ENCODE assay signal across 25 cellular contexts in genomic region chr12:58378038-58378437, GRCh38.
"Had no signal": no experiment of that assay in that cellular context is flagged by ENCODE, and none has a peak within 500 bp of the region (broad histone marks: within the 10 kb centered on the region; RNA-seq: fewer than 3 reads in every experiment).

No MANE protein-coding gene starts in this region.

- DNase-seq: activated CD4-positive, alpha-beta T cell treated with anti-CD3 and anti-CD28 coated beads, Interleukin-2, amount 10 ng/mL, durations not matched to agents 7 days and 5 days; activated CD4-positive, CD25-positive, alpha-beta regulatory T cell treated with anti-CD3 and anti-CD28 coated beads, Interleukin-2, amount 50 U/mL, for 72 hours; activated CD8-positive, alpha-beta memory T cell treated with anti-CD3 and anti-CD28 coated beads, Interleukin-2, amount 10 ng/mL, durations not matched to agents 7 days and 5 days; activated CD8-positive, alpha-beta T cell treated with anti-CD3 and anti-CD28 coated beads for 36 hours; activated gamma-delta T cell; activated naive CD4-positive, alpha-beta T cell treated with anti-CD3 and anti-CD28 coated beads, Interleukin-2, amount 50 U/mL, for 16 hours; activated naive CD8-positive, alpha-beta T cell treated with anti-CD3 and anti-CD28 coated beads, Interleukin-2, amount 50 U/mL, for 24 hours; activated T-cell treated with anti-CD3 and anti-CD28 coated beads for 4 hours; aorta; brain microvascular endothelial cell; cortex of kidney; heart right ventricle; left colon; pancreas; psoas muscle; right cardiac atrium; stimulated activated naive B cell treated with anti-CD40 and anti-IgM and Interleukin-4, amounts not matched to agents 10 μg/mL and 1 μg/mL and 100 μg/mL, for 72 hours; T-helper 1 cell; testis; WERI-Rb-1 had no signal

- H3K27me3 Mint-ChIP-seq: activated CD8-positive, alpha-beta memory T cell treated with anti-CD3 and anti-CD28 coated beads, Interleukin-2, amount 10 ng/mL, durations not matched to agents 7 days and 5 days; type B pancreatic cell had no signal

- H3K4me1 ChIP-seq: heart right ventricle, pancreas, psoas muscle, testis had no signal

- H3K27ac Mint-ChIP-seq: activated CD4-positive, alpha-beta T cell treated with anti-CD3 and anti-CD28 coated beads, Interleukin-2, amount 10 ng/mL, durations not matched to agents 7 days and 5 days; activated CD8-positive, alpha-beta memory T cell treated with anti-CD3 and anti-CD28 coated beads, Interleukin-2, amount 10 ng/mL, durations not matched to agents 7 days and 5 days; activated CD8-positive, alpha-beta T cell treated with anti-CD3 and anti-CD28 coated beads for 36 hours; activated naive CD8-positive, alpha-beta T cell treated with anti-CD3 and anti-CD28 coated beads, Interleukin-2, amount 50 U/mL, for 24 hours; memory B cell; nephron; stimulated activated naive B cell treated with anti-CD40 and anti-IgM and Interleukin-4, amounts not matched to agents 10 μg/mL and 1 μg/mL and 100 μg/mL, for 72 hours; type B pancreatic cell had no signal

- H3K9me3 ChIP-seq: heart right ventricle, pancreas, psoas muscle, testis had no signal

- H3K36me3 ChIP-seq: brain microvascular endothelial cell, heart right ventricle, pancreas, WERI-Rb-1 had no signal

- H3K4me3 ChIP-seq: heart right ventricle, pancreas, psoas muscle, skin epidermis, testis had no signal

- H3K9me3 Mint-ChIP-seq: activated CD4-positive, alpha-beta T cell treated with anti-CD3 and anti-CD28 coated beads, Interleukin-2, amount 10 ng/mL, durations not matched to agents 7 days and 5 days; activated CD8-positive, alpha-beta T cell treated with anti-CD3 and anti-CD28 coated beads for 36 hours; activated naive CD8-positive, alpha-beta T cell treated with anti-CD3 and anti-CD28 coated beads, Interleukin-2, amount 50 U/mL, for 24 hours; central memory CD8-positive, alpha-beta T cell; nephron had no signal

- H3K27ac ChIP-seq: brain microvascular endothelial cell, heart right ventricle, pancreas, psoas muscle, skin epidermis, testis, WERI-Rb-1 had no signal

- H3K4me3 Mint-ChIP-seq: activated CD4-positive, alpha-beta T cell treated with anti-CD3 and anti-CD28 coated beads, Interleukin-2, amount 10 ng/mL, durations not matched to agents 7 days and 5 days; activated CD8-positive, alpha-beta memory T cell treated with anti-CD3 and anti-CD28 coated beads, Interleukin-2, amount 10 ng/mL, durations not matched to agents 7 days and 5 days; activated CD8-positive, alpha-beta T cell treated with anti-CD3 and anti-CD28 coated beads for 36 hours; activated naive CD8-positive, alpha-beta T cell treated with anti-CD3 and anti-CD28 coated beads, Interleukin-2, amount 50 U/mL, for 24 hours; central memory CD8-positive, alpha-beta T cell; memory B cell; nephron; stimulated activated naive B cell treated with anti-CD40 and anti-IgM and Interleukin-4, amounts not matched to agents 10 μg/mL and 1 μg/mL and 100 μg/mL, for 72 hours; type B pancreatic cell had no signal

- H3K36me3 Mint-ChIP-seq: activated CD8-positive, alpha-beta memory T cell treated with anti-CD3 and anti-CD28 coated beads, Interleukin-2, amount 10 ng/mL, durations not matched to agents 7 days and 5 days; stimulated activated naive B cell treated with anti-CD40 and anti-IgM and Interleukin-4, amounts not matched to agents 10 μg/mL and 1 μg/mL and 100 μg/mL, for 72 hours; type B pancreatic cell had no signal

- H3K4me1 Mint-ChIP-seq: activated CD4-positive, alpha-beta T cell treated with anti-CD3 and anti-CD28 coated beads, Interleukin-2, amount 10 ng/mL, durations not matched to agents 7 days and 5 days; activated CD8-positive, alpha-beta memory T cell treated with anti-CD3 and anti-CD28 coated beads, Interleukin-2, amount 10 ng/mL, durations not matched to agents 7 days and 5 days; activated naive CD8-positive, alpha-beta T cell treated with anti-CD3 and anti-CD28 coated beads, Interleukin-2, amount 50 U/mL, for 24 hours; central memory CD8-positive, alpha-beta T cell; memory B cell; nephron; stimulated activated naive B cell treated with anti-CD40 and anti-IgM and Interleukin-4, amounts not matched to agents 10 μg/mL and 1 μg/mL and 100 μg/mL, for 72 hours had no signal

- ATAC-seq: activated CD8-positive, alpha-beta memory T cell treated with anti-CD3 and anti-CD28 coated beads, Interleukin-2, amount 10 ng/mL, durations not matched to agents 7 days and 5 days; activated CD8-positive, alpha-beta T cell treated with anti-CD3 and anti-CD28 coated beads for 36 hours; activated naive CD8-positive, alpha-beta T cell treated with anti-CD3 and anti-CD28 coated beads, Interleukin-2, amount 50 U/mL, for 24 hours; heart right ventricle; left colon; pancreas; psoas muscle; right cardiac atrium; stimulated activated naive B cell treated with anti-CD40 and anti-IgM and Interleukin-4, amounts not matched to agents 10 μg/mL and 1 μg/mL and 100 μg/mL, for 72 hours had no signal

- H3K27me3 ChIP-seq: brain microvascular endothelial cell, heart right ventricle, pancreas, testis had no signal
